Comparison of ENCODE assay signal across 8 cellular contexts in genomic region chr13:98504371-98504963, GRCh38.
DNase-seq lines count a peak whose midpoint lies in the region; ATAC-seq lines count a peak whose summit lies in the region.

No MANE protein-coding gene starts in this region.

- no peak overlapping the region for H2BK120ac ChIP-seq in trophoblast cell (ENCODE audit: insufficient read depth, low read length, poor library complexity)

- no peak overlapping the region for H2AFZ ChIP-seq in trophoblast cell (ENCODE audit: insufficient read depth, low read length, poor library complexity)

- H2AK5ac ChIP-seq in trophoblast cell (ENCODE audit: low read length): no peak overlapping the region

- no peak overlapping the region for H3K18ac ChIP-seq in trophoblast cell (ENCODE audit: low read length)

- H4K91ac ChIP-seq in trophoblast cell (ENCODE audit: low read depth, low read length): no peak overlapping the region

- H3K36me3 Mint-ChIP-seq in activated CD4-positive, alpha-beta T cell treated with anti-CD3 and anti-CD28 coated beads, Interleukin-2, amount 10 ng/mL, durations not matched to agents 7 days and 5 days (ENCODE audit: low read depth): peaks cover 34% of the 10 kb centered on the region
- H3K36me3 Mint-ChIP-seq in activated T-helper 17 cell treated with anti-CD3 and anti-CD28 coated beads, Interleukin-2, amount 50 U/mL, for 72 hours (ENCODE audit: low read depth): peaks cover 99% of the 10 kb centered on the region
- peaks cover 19 to 34% of the 10 kb centered on the region in 2 donors for H3K36me3 Mint-ChIP-seq in stimulated activated naive B cell treated with anti-CD40 and anti-IgM and Interleukin-4, amounts not matched to agents 10 μg/mL and 1 μg/mL and 100 μg/mL, for 72 hours

- H3K23ac ChIP-seq in trophoblast cell (ENCODE audit: low read length): no peak overlapping the region

- H3K4me3 Mint-ChIP-seq in activated CD4-positive, alpha-beta T cell treated with anti-CD3 and anti-CD28 coated beads, Interleukin-2, amount 10 ng/mL, durations not matched to agents 7 days and 5 days: no peak overlapping the region
- peak overlapping the region; percentile 40 for H3K4me3 Mint-ChIP-seq in activated T-helper 17 cell treated with anti-CD3 and anti-CD28 coated beads, Interleukin-2, amount 50 U/mL, for 72 hours
- H3K4me3 Mint-ChIP-seq in stimulated activated naive B cell treated with anti-CD40 and anti-IgM and Interleukin-4, amounts not matched to agents 10 μg/mL and 1 μg/mL and 100 μg/mL, for 72 hours: peak overlapping the region; percentile 18 to 64

- no peaks in the 10 kb centered on the region for H3K9me3 Mint-ChIP-seq in activated CD4-positive, alpha-beta T cell treated with anti-CD3 and anti-CD28 coated beads, Interleukin-2, amount 10 ng/mL, durations not matched to agents 7 days and 5 days
- H3K9me3 Mint-ChIP-seq in activated T-helper 17 cell treated with anti-CD3 and anti-CD28 coated beads, Interleukin-2, amount 50 U/mL, for 72 hours: no peaks in the 10 kb centered on the region
- H3K9me3 Mint-ChIP-seq in stimulated activated naive B cell treated with anti-CD40 and anti-IgM and Interleukin-4, amounts not matched to agents 10 μg/mL and 1 μg/mL and 100 μg/mL, for 72 hours: no peaks in the 10 kb centered on the region

- H3K27me3 Mint-ChIP-seq in activated CD4-positive, alpha-beta T cell treated with anti-CD3 and anti-CD28 coated beads, Interleukin-2, amount 10 ng/mL, durations not matched to agents 7 days and 5 days: no peaks in the 10 kb centered on the region
- no peaks in the 10 kb centered on the region for H3K27me3 Mint-ChIP-seq in activated T-helper 17 cell treated with anti-CD3 and anti-CD28 coated beads, Interleukin-2, amount 50 U/mL, for 72 hours
- H3K27me3 Mint-ChIP-seq in stimulated activated naive B cell treated with anti-CD40 and anti-IgM and Interleukin-4, amounts not matched to agents 10 μg/mL and 1 μg/mL and 100 μg/mL, for 72 hours: no peaks in the 10 kb centered on the region

- no CpG with 5 or more reads among the region's 12 CpGs for WGBS in trophoblast cell (ENCODE audit: extremely low coverage, insufficient coverage, insufficient read length)

- H4K12ac ChIP-seq in trophoblast cell (ENCODE audit: low read depth, low read length): no peak overlapping the region

- no peaks in the 10 kb centered on the region for H3K9me3 ChIP-seq in trophoblast cell (ENCODE audit: insufficient read depth, low read depth, low read length)

- H3K4me3 ChIP-seq in trophoblast cell (ENCODE audit: low read depth, low read length): no peak overlapping the region

- DNase-seq in activated CD4-positive, alpha-beta T cell treated with anti-CD3 and anti-CD28 coated beads, Interleukin-2, amount 10 ng/mL, durations not matched to agents 7 days and 5 days: no peak
- DNase-seq in activated CD4-positive, alpha-beta T cell treated with anti-CD3 and anti-CD28 coated beads for 1 hour: no peak
- DNase-seq in stimulated activated naive B cell treated with anti-CD40 and anti-IgM and Interleukin-4, amounts not matched to agents 10 μg/mL and 1 μg/mL and 100 μg/mL, for 72 hours: no peak
- no peak for DNase-seq in AG08395 (ENCODE audit: low spot score)
- DNase-seq in NCI-H226: no peak
- DNase-seq in trophoblast cell: no peak

- H2BK5ac ChIP-seq in trophoblast cell (ENCODE audit: low read depth, low read length, poor library complexity): no peak overlapping the region

- no peak overlapping the region for H2BK12ac ChIP-seq in trophoblast cell (ENCODE audit: low read length)

- no peak overlapping the region for H4K8ac ChIP-seq in trophoblast cell (ENCODE audit: low read depth, low read length)

- no peak overlapping the region for H3K9ac ChIP-seq in trophoblast cell (ENCODE audit: low read length)

- POLR2A ChIA-PET in activated CD4-positive, alpha-beta T cell treated with anti-CD3 and anti-CD28 coated beads, Interleukin-2, amount 10 ng/mL, durations not matched to agents 7 days and 5 days (lab: Charles Lee): interaction anchor here (0.6 kb wide), 2 partner anchors 477 to 776 kb away, joined by 3 to 6 read pairs; no protein-coding TSS in a partner anchor

- H3K27ac Mint-ChIP-seq in activated CD4-positive, alpha-beta T cell treated with anti-CD3 and anti-CD28 coated beads, Interleukin-2, amount 10 ng/mL, durations not matched to agents 7 days and 5 days: peak overlapping the region; percentile 52
- H3K27ac Mint-ChIP-seq in activated T-helper 17 cell treated with anti-CD3 and anti-CD28 coated beads, Interleukin-2, amount 50 U/mL, for 72 hours: peak overlapping the region; percentile 98
- H3K27ac Mint-ChIP-seq in stimulated activated naive B cell treated with anti-CD40 and anti-IgM and Interleukin-4, amounts not matched to agents 10 μg/mL and 1 μg/mL and 100 μg/mL, for 72 hours: peak overlapping the region; percentile 80

- H3K27me3 ChIP-seq in trophoblast cell (ENCODE audit: insufficient read depth, low read length): no peaks in the 10 kb centered on the region

- no peaks in the 10 kb centered on the region for H3K79me1 ChIP-seq in trophoblast cell (ENCODE audit: low read length)

- H3K14ac ChIP-seq in trophoblast cell (ENCODE audit: low read length): no peak overlapping the region

- H3K4me1 Mint-ChIP-seq in activated CD4-positive, alpha-beta T cell treated with anti-CD3 and anti-CD28 coated beads, Interleukin-2, amount 10 ng/mL, durations not matched to agents 7 days and 5 days: peaks cover 77% of the 10 kb centered on the region
- peaks cover 57% of the 10 kb centered on the region for H3K4me1 Mint-ChIP-seq in activated T-helper 17 cell treated with anti-CD3 and anti-CD28 coated beads, Interleukin-2, amount 50 U/mL, for 72 hours
- H3K4me1 Mint-ChIP-seq in stimulated activated naive B cell treated with anti-CD40 and anti-IgM and Interleukin-4, amounts not matched to agents 10 μg/mL and 1 μg/mL and 100 μg/mL, for 72 hours: peaks cover 69 to 96% of the 10 kb centered on the region in 2 donors

- peaks cover 1% of the 10 kb centered on the region for H3K79me2 ChIP-seq in trophoblast cell (ENCODE audit: control insufficient read depth, insufficient read depth, low read length, poor library complexity)

- no peak overlapping the region for H3K4ac ChIP-seq in trophoblast cell (ENCODE audit: low read depth, low read length)

- ATAC-seq in HG02798 (IDR thresholded peaks at IDR 0.05; ENCODE audit: poor library complexity, unreplicated experiment): peak; percentile 60
- ATAC-seq in activated T-helper 17 cell treated with anti-CD3 and anti-CD28 coated beads, Interleukin-2, amount 50 U/mL, for 72 hours (replicated peaks): peak; percentile 79
- ATAC-seq in stimulated activated naive B cell treated with anti-CD40 and anti-IgM and Interleukin-4, amounts not matched to agents 10 μg/mL and 1 μg/mL and 100 μg/mL, for 72 hours (replicated peaks): peak; percentile 47 to 53

- peaks cover 2 to 5% of the 10 kb centered on the region in 2 experiments for H3K36me3 ChIP-seq in trophoblast cell (ENCODE audit: control insufficient read depth in 1 of 2, insufficient read depth in 2 of 2, low read length in 2 of 2)

- H3K27ac ChIP-seq in trophoblast cell (ENCODE audit: low read depth, low read length): no peak overlapping the region

- H3K4me2 ChIP-seq in trophoblast cell (ENCODE audit: low read length): no peak overlapping the region

- H3K4me1 ChIP-seq in trophoblast cell (ENCODE audit: control insufficient read depth in 1 of 2, insufficient read depth in 2 of 2, low read length in 2 of 2): peaks cover 3 to 11% of the 10 kb centered on the region in 2 experiments

- CTCF ChIA-PET in activated CD4-positive, alpha-beta T cell treated with anti-CD3 and anti-CD28 coated beads, Interleukin-2, amount 10 ng/mL, durations not matched to agents 7 days and 5 days (lab: Charles Lee): interaction anchor here (0.6 to 2.3 kb wide), 6 partner anchors 9 to 1101 kb away, joined by 3 to 7 read pairs (median 4); no protein-coding TSS in a partner anchor
